ENCODE assay signal across 11 cellular contexts in genomic region chr11:130118636-130119387, GRCh38. TPM values are rescaled to one million over a fixed set of nuclear protein-coding genes. Genes with fewer than 3 reads are reported as not detected.
DNase-seq lines count a peak whose midpoint lies in the region; ATAC-seq and TF ChIP-seq lines count a peak whose summit lies in the region.
"Had no signal": no experiment of that assay in that cellular context is flagged by ENCODE, and none has a peak within 500 bp of the region (broad histone marks: within the 10 kb centered on the region; RNA-seq: fewer than 3 reads in every experiment).

No MANE protein-coding gene starts in this region.

- H3K4me1 Mint-ChIP-seq in naive B cell: peaks cover 67 to 98% (median 85%) of the 10 kb centered on the region in 3 donors

- CTCF ChIA-PET in PC-3 (lab: Charles Lee): no interaction called here

- H3K27ac ChIP-seq in PC-3 (ENCODE audit: low read length): no peak overlapping the region
- no peak overlapping the region for H3K27ac ChIP-seq in foreskin keratinocyte

- TF ChIP-seq CTCF in PC-3 (conservative IDR thresholded peaks at IDR 0.05; ENCODE audit: low read depth, low read length): no peak
- no peak for TF ChIP-seq CTCF in foreskin keratinocyte (conservative IDR thresholded peaks at IDR 0.05)

- POLR2A ChIA-PET in PC-3 (lab: Charles Lee; ENCODE audit: unreplicated experiment): interaction anchor here (0.6 kb wide), 1 partner anchor 129 kb away, joined by 8 read pairs; no protein-coding TSS in a partner anchor

- H3K27me3 Mint-ChIP-seq in naive B cell: no peaks in the 10 kb centered on the region

- no peak overlapping the region for H2AFZ ChIP-seq in PC-3 (ENCODE audit: low read length)

- peaks cover 46% of the 10 kb centered on the region for H3K79me2 ChIP-seq in PC-3 (ENCODE audit: low read length)

- H3K4me1 ChIP-seq in PC-3 (ENCODE audit: insufficient read depth, low read length) (peaks cover 5% of the 10 kb centered on the region), foreskin keratinocyte (no peaks in the 10 kb centered on the region)

- H3F3A ChIP-seq in PC-3 (ENCODE audit: low read length, unreplicated experiment): no peaks in the 10 kb centered on the region

- H3K36me3 ChIP-seq in PC-3 (ENCODE audit: low read depth, low read length): peaks cover 36% of the 10 kb centered on the region

- no peaks in the 10 kb centered on the region for H4K20me1 ChIP-seq in PC-3 (ENCODE audit: low read length)

- DNase-seq in MV-4-11 (lab: John Stamatoyannopoulos, UW) (peak; percentile 70), naive B cell (peak; percentile 76), PC-3 (no peak), foreskin keratinocyte (no peak), HuH-7 (ENCODE audit: low spot score) (no peak)
- no peak for DNase-seq in activated CD4-positive, CD25-positive, alpha-beta regulatory T cell treated with anti-CD3 and anti-CD28 coated beads, Interleukin-2, amount 50 U/mL, for 72 hours
- DNase-seq: foreskin fibroblast, NCI-H446 treated with DMSO at 0.1 percent for 48 hours had no signal

- H3K27ac Mint-ChIP-seq in naive B cell: peak overlapping the region; percentile 85 to 96 (median 92)
- H3K27ac Mint-ChIP-seq: activated T-helper 2 cell treated with anti-CD3 and anti-CD28 coated beads, Interferon-gamma antibody, Interleukin-2, Interleukin-4, amounts not matched to agents 10 μg/mL and 5 μg/mL and 100 μg/mL, durations not matched to agents 14 hours and 24 hours and 36 hours had no signal

- no peaks in the 10 kb centered on the region for H3K27me3 ChIP-seq in PC-3 (ENCODE audit: low read length)
- no peaks in the 10 kb centered on the region for H3K27me3 ChIP-seq in foreskin keratinocyte

- BruUV-seq in PC-3 (replicated peaks; lab: Mats Ljungman, UMichigan): no TSS peak

- peak; percentile 46 for ATAC-seq in GM18868 (IDR thresholded peaks at IDR 0.05; ENCODE audit: unreplicated experiment)
- peak; percentile 66 for ATAC-seq in GM21786 (IDR thresholded peaks at IDR 0.05; ENCODE audit: unreplicated experiment)
- ATAC-seq in naive B cell (ENCODE audit: low read depth in 2 of 2): peak; percentile 78 to 79
- no peak for ATAC-seq in PC-3
- ATAC-seq in foreskin keratinocyte: no peak

- no peak overlapping the region for H3K9ac ChIP-seq in PC-3 (ENCODE audit: low read length)

- intact Hi-C loops in PC-3 (cut with micrococcal nuclease): no loop called here

- H3K4me3 ChIP-seq in PC-3 (ENCODE audit: low read length): no peak overlapping the region

- no peaks in the 10 kb centered on the region for H3K9me2 ChIP-seq in PC-3 (replicated peaks; ENCODE audit: low read length)

- no peaks in the 10 kb centered on the region for H3K9me3 Mint-ChIP-seq in naive B cell
- H3K9me3 Mint-ChIP-seq: activated T-helper 2 cell treated with anti-CD3 and anti-CD28 coated beads, Interferon-gamma antibody, Interleukin-2, Interleukin-4, amounts not matched to agents 10 μg/mL and 5 μg/mL and 100 μg/mL, durations not matched to agents 14 hours and 24 hours and 36 hours had no signal

- no peaks in the 10 kb centered on the region for H3K9me3 ChIP-seq in PC-3 (ENCODE audit: low read length)

- H3K4me3 Mint-ChIP-seq in naive B cell: peak overlapping the region; percentile 46 to 90 (median 82)

- peaks cover 18 to 20% of the 10 kb centered on the region in 2 donors for H3K36me3 Mint-ChIP-seq in naive B cell

- no peak overlapping the region for H3K4me2 ChIP-seq in PC-3 (ENCODE audit: low read length)

RNA-seq across cellular contexts. Expression of gene ST14, which starts 40.8 kb away (rescaled TPM):
- polyA plus RNA-seq in naive B cell (ENCODE audit: low read depth in 6 of 6) (10 to 100 TPM; 13.4 to 38.8 (median 20.0) TPM), foreskin keratinocyte (76.9 and 79.1 TPM in 2 replicates)
- total RNA-seq in PC-3 (2014; rRNA removed) (231 and 289 TPM in 2 replicates), foreskin keratinocyte (94.1 and 94.8 TPM in 2 replicates)

RNA-seq across cellular contexts. Expression of gene APLP2, which starts 49.1 kb away (rescaled TPM):
- polyA plus RNA-seq in naive B cell (ENCODE audit: low read depth in 6 of 6): 100 to 1,000 TPM; 289 to 343 (median 310) TPM
- 345 and 371 TPM in 2 replicates for total RNA-seq in PC-3 (2014; rRNA removed)
- total RNA-seq in foreskin keratinocyte: 286 and 312 TPM in 2 replicates
- polyA plus RNA-seq in foreskin keratinocyte: 173 and 203 TPM in 2 replicates

Comparison
In these comparisons a context has a peak if more than half of its experiments do, and no peak if none do; other contexts are left out.
1. ATAC-seq: peak in GM18868 (single experiment), GM21786 (single experiment) and naive B cell (2 of 2); none in PC-3 (single experiment) and foreskin keratinocyte (single experiment).
2. DNase-seq: peak in MV-4-11 (single experiment) and naive B cell (single experiment); none in activated CD4-positive, CD25-positive, alpha-beta regulatory T cell treated with anti-CD3 and anti-CD28 coated beads, Interleukin-2, amount 50 U/mL, for 72 hours (single experiment), PC-3 (single experiment), foreskin keratinocyte (0 of 2) and HuH-7 (single experiment).